Comparison of ENCODE assay signal across 11 cellular contexts in genomic region chr9:136720251-136720886, GRCh38. TPM values are rescaled to one million over a fixed set of nuclear protein-coding genes. Genes with fewer than 3 reads are reported as not detected.
DNase-seq lines count a peak whose midpoint lies in the region; TF ChIP-seq lines count a peak whose summit lies in the region.
"Had no signal": no experiment of that assay in that cellular context is flagged by ENCODE, and none has a peak within 500 bp of the region (broad histone marks: within the 10 kb centered on the region; RNA-seq: fewer than 3 reads in every experiment).

No MANE protein-coding gene starts in this region.

- CTCF ChIA-PET in HEK293 (lab: Yijun Ruan, JAX), result interaction anchor here (0.7 to 1.2 kb wide), 2 partner anchors 54 to 376 kb away, joined by 3 read pairs; no protein-coding TSS in a partner anchor

- H3K4me3 ChIP-seq in HEK293 (ENCODE audit: low read depth, low read length) (no peak overlapping the region), dorsolateral prefrontal cortex (peak overlapping the region in 1 of 59 donors; percentile 8), coronary artery (no peak overlapping the region)

- no peaks in the 10 kb centered on the region for H3K27me3 ChIP-seq in dorsolateral prefrontal cortex

- no peaks in the 10 kb centered on the region for H3K9me3 Mint-ChIP-seq in osteocyte (ENCODE audit: unreplicated experiment)
- H3K9me3 Mint-ChIP-seq: natural killer cell treated with Interleukin-12 subunit alpha and Interleukin-12 subunit beta and Interleukin-15 and Interleukin-18, amount 100 ng/mL, for 72 hours had no signal

- H3K4me1 ChIP-seq in HEK293 (ENCODE audit: control insufficient read depth, insufficient read depth, low read length), result no peaks in the 10 kb centered on the region

- DNase-seq in dorsolateral prefrontal cortex, result no peak
- no peak for DNase-seq in osteocyte (ENCODE audit: extremely low spot score, unreplicated experiment)
- DNase-seq in cortex of kidney (lab: John Stamatoyannopoulos, UW), result no peak
- no peak for DNase-seq in GF-D8 (lab: John Stamatoyannopoulos, UW)
- no peak for DNase-seq in coronary artery (ENCODE audit: low spot score)
- DNase-seq: activated CD4-positive, alpha-beta T cell treated with anti-CD3 and anti-CD28 coated beads, Interleukin-2, amount 50 U/mL, for 4 hours; MM.1S had no signal

- H3K27ac ChIP-seq in HEK293 (ENCODE audit: extremely low read depth, low read depth, low read length) (no peak overlapping the region), dorsolateral prefrontal cortex (peak overlapping the region in 37 of 59 donors; percentile 2 to 81 (median 53)), coronary artery (peak overlapping the region in 1 of 2 donors; percentile 62)

- H3K27ac Mint-ChIP-seq in osteocyte (ENCODE audit: unreplicated experiment), result peak overlapping the region; percentile 27
- H3K27ac Mint-ChIP-seq: natural killer cell treated with Interleukin-12 subunit alpha and Interleukin-12 subunit beta and Interleukin-15 and Interleukin-18, amount 100 ng/mL, for 72 hours had no signal

- POLR2A ChIA-PET in HEK293 (lab: Yijun Ruan, JAX), result interaction anchor here (0.5 to 1.8 kb wide), 3 partner anchors 34 to 350 kb away, joined by 3 to 8 read pairs (median 4); partner anchors contain the start of genes AGPAT2 and SAPCD2

- intact Hi-C loops in dorsolateral prefrontal cortex (cut with DNase I), result loop anchor here in 1 of 2 donors (10.0 kb wide), 1 partner anchor 236 kb away; the partner anchor contains the start of gene SEC16A

- peaks cover 0 to 67% of the 10 kb centered on the region in 2 experiments; a peak in 2 of 3 replicates for H3K36me3 ChIP-seq in HEK293 (ENCODE audit: control insufficient read depth in 2 of 2, insufficient read depth in 1 of 2, low read length in 2 of 2)

- no peaks in the 10 kb centered on the region for H3K9me3 ChIP-seq in HEK293 (ENCODE audit: control insufficient read depth, insufficient read depth, low read depth, low read length)

- TF ChIP-seq CTCF in HEK293 (tag by site-specific recombination; IDR thresholded peaks at IDR 0.05) (no peak), dorsolateral prefrontal cortex (IDR thresholded peaks at IDR 0.05 in 54 of 56, conservative IDR thresholded peaks at IDR 0.05 in 2 of 56; ENCODE audit: low read depth in 1 of 56, partially characterized antibody in 56 of 56) (no peak), osteocyte (IDR thresholded peaks at IDR 0.05) (no peak), coronary artery (IDR thresholded peaks at IDR 0.05) (no peak)

- peaks cover 17% of the 10 kb centered on the region for H3K4me1 Mint-ChIP-seq in osteocyte (ENCODE audit: unreplicated experiment)

- no peaks in the 10 kb centered on the region for H3K27me3 Mint-ChIP-seq in osteocyte (ENCODE audit: unreplicated experiment)

- H3K4me3 Mint-ChIP-seq in osteocyte (ENCODE audit: unreplicated experiment), result no peak overlapping the region
- H3K4me3 Mint-ChIP-seq: natural killer cell treated with Interleukin-12 subunit alpha and Interleukin-12 subunit beta and Interleukin-15 and Interleukin-18, amount 100 ng/mL, for 72 hours had no signal

- H3K36me3 Mint-ChIP-seq in osteocyte (ENCODE audit: unreplicated experiment), result peaks cover 12% of the 10 kb centered on the region
- H3K36me3 Mint-ChIP-seq: natural killer cell treated with Interleukin-12 subunit alpha and Interleukin-12 subunit beta and Interleukin-15 and Interleukin-18, amount 100 ng/mL, for 72 hours had no signal

TF ChIP-seq in HEK293, 187 proteins besides CTCF, POLR2A, EP300 and RAD21 (continues in another document):
- no peak for TF ChIP-seq TRIM28 (IDR thresholded peaks at IDR 0.05; ENCODE audit: borderline replicate concordance, low read length)
- peak; percentile 67 for TF ChIP-seq ZNF341 (tag by site-specific recombination; IDR thresholded peaks at IDR 0.05; ENCODE audit: low read depth)
- TF ChIP-seq, protein P1, sequence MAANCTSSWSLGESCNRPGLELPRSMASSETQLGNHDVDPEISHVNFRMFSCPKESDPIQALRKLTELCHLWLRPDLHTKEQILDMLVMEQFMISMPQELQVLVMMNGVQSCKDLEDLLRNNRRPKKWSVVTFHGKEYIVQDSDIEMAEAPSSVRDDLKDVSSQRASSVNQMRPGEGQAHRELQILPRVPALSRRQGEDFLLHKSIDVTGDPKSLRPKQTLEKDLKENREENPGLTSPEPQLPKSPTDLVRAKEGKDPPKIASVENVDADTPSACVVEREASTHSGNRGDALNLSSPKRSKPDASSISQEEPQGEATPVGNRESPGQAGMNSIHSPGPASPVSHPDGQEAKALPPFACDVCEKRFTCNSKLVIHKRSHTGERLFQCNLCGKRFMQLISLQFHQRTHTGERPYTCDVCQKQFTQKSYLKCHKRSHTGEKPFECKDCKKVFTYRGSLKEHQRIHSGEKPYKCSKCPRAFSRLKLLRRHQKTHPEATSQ (tag by site-specific recombination; IDR thresholded peaks at IDR 0.05), result no peak
- no peak for TF ChIP-seq ZNF239 (tag by site-specific recombination; IDR thresholded peaks at IDR 0.05)
- TF ChIP-seq ZBTB6 (tag by site-specific recombination; IDR thresholded peaks at IDR 0.05), result peak; percentile 98
- TF ChIP-seq ZNF155 (tag by site-specific recombination; IDR thresholded peaks at IDR 0.05), result no peak
- TF ChIP-seq ZNF211 (tag by site-specific recombination; IDR thresholded peaks at IDR 0.05; ENCODE audit: low read depth), result no peak
- no peak for TF ChIP-seq ZNF184 (tag by site-specific recombination; IDR thresholded peaks at IDR 0.05)
- no peak for TF ChIP-seq ZNF174 (tag by site-specific recombination; IDR thresholded peaks at IDR 0.05)
- TF ChIP-seq ZNF114 (tag by site-specific recombination; IDR thresholded peaks at IDR 0.05), result no peak
- no peak for TF ChIP-seq MZF1 (tag by site-specific recombination; IDR thresholded peaks at IDR 0.05; ENCODE audit: borderline replicate concordance)
- TF ChIP-seq ZNF585B (tag by site-specific recombination; IDR thresholded peaks at IDR 0.05), result no peak
- TF ChIP-seq GLI4 (tag by site-specific recombination; IDR thresholded peaks at IDR 0.05), result no peak
- TF ChIP-seq ZNF530 (tag by site-specific recombination; IDR thresholded peaks at IDR 0.05; ENCODE audit: low read depth), result no peak
- TF ChIP-seq, protein P2, sequence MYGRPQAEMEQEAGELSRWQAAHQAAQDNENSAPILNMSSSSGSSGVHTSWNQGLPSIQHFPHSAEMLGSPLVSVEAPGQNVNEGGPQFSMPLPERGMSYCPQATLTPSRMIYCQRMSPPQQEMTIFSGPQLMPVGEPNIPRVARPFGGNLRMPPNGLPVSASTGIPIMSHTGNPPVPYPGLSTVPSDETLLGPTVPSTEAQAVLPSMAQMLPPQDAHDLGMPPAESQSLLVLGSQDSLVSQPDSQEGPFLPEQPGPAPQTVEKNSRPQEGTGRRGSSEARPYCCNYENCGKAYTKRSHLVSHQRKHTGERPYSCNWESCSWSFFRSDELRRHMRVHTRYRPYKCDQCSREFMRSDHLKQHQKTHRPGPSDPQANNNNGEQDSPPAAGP (tag by site-specific recombination; IDR thresholded peaks at IDR 0.05), result no peak
- TF ChIP-seq, protein P3, sequence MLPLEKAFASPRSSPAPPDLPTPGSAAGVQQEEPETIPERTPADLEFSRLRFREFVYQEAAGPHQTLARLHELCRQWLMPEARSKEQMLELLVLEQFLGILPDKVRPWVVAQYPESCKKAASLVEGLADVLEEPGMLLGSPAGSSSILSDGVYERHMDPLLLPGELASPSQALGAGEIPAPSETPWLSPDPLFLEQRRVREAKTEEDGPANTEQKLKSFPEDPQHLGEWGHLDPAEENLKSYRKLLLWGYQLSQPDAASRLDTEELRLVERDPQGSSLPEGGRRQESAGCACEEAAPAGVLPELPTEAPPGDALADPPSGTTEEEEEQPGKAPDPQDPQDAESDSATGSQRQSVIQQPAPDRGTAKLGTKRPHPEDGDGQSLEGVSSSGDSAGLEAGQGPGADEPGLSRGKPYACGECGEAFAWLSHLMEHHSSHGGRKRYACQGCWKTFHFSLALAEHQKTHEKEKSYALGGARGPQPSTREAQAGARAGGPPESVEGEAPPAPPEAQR (tag by site-specific recombination; IDR thresholded peaks at IDR 0.05), result no peak
- no peak for TF ChIP-seq KLF10 (tag by site-specific recombination; IDR thresholded peaks at IDR 0.05)
- TF ChIP-seq RBAK (tag by site-specific recombination; IDR thresholded peaks at IDR 0.05), result no peak

RNA-seq across cellular contexts. Expression of gene DIPK1B, which starts 8.0 kb away (rescaled TPM):
- total RNA-seq in dorsolateral prefrontal cortex (10 to 100 TPM; 12.6 to 48.9 (median 34.9) TPM), osteocyte (11.4 and 11.5 TPM in 2 replicates)
- total RNA-seq: natural killer cell treated with Interleukin-12 subunit alpha and Interleukin-12 subunit beta and Interleukin-15 and Interleukin-18, amount 100 ng/mL, for 72 hours; RPMI7951 had no signal

RNA-seq across cellular contexts. Expression of gene LCN10, which starts 22.4 kb away (rescaled TPM):
- 1 to 10 TPM in 76 of 120 experiments, under 1 TPM in 39, not detected in 5; 0.14 to 8.5 (median 1.5) TPM for total RNA-seq in dorsolateral prefrontal cortex
- total RNA-seq in osteocyte, result not detected in 2 replicates
- total RNA-seq: frontal cortex, RPMI7951 had no signal

RNA-seq across cellular contexts. Expression of gene LCN6, which starts 28.0 kb away (rescaled TPM):
- 10 to 100 TPM in 1 of 120 experiments, 1 to 10 TPM in 70, under 1 TPM in 6, not detected in 43; 0.52 to 10.9 (median 2.1) TPM for total RNA-seq in dorsolateral prefrontal cortex
- total RNA-seq in osteocyte, result not detected in 2 replicates
- total RNA-seq: frontal cortex; natural killer cell treated with Interleukin-12 subunit alpha and Interleukin-12 subunit beta and Interleukin-15 and Interleukin-18, amount 100 ng/mL, for 72 hours; RPMI7951 had no signal

RNA-seq across cellular contexts. Expression of gene AGPAT2, which starts 33.1 kb away (rescaled TPM):
- total RNA-seq in dorsolateral prefrontal cortex (10 to 100 TPM in 91 of 120 experiments, 1 to 10 TPM in 29; 4.1 to 18.0 (median 11.6) TPM), osteocyte (34.4 and 36.4 TPM in 2 replicates)

RNA-seq across cellular contexts. Expression of gene LCN8, which starts 37.7 kb away (rescaled TPM):
- total RNA-seq in dorsolateral prefrontal cortex, result 1 to 10 TPM in 16 of 120 experiments, under 1 TPM in 58, not detected in 46; 0.16 to 2.8 (median 0.72) TPM
- not detected in 2 replicates for total RNA-seq in osteocyte
- total RNA-seq: frontal cortex; natural killer cell treated with Interleukin-12 subunit alpha and Interleukin-12 subunit beta and Interleukin-15 and Interleukin-18, amount 100 ng/mL, for 72 hours; RPMI7951 had no signal
